In genomic region chr7:106795171-106795876, GRCh38 we compare ENCODE assay signal across 1 cellular context.
TF ChIP-seq lines count a peak whose summit lies in the region.

No MANE protein-coding gene starts in this region.

TF ChIP-seq in WTC11, 78 proteins besides CTCF, POLR2A, EP300 and RAD21 (continued from another document):
- TF ChIP-seq ARID4B (CRISPR knock-in tag; IDR thresholded peaks at IDR 0.05; ENCODE audit: borderline replicate concordance) (no peak), USF2 (CRISPR knock-in tag; IDR thresholded peaks at IDR 0.05) (no peak), MAX (CRISPR knock-in tag; IDR thresholded peaks at IDR 0.05) (no peak), ZNF121 (CRISPR knock-in tag; IDR thresholded peaks at IDR 0.05) (no peak), TEAD1 (CRISPR knock-in tag; IDR thresholded peaks at IDR 0.05) (no peak), ETV6 (CRISPR knock-in tag; IDR thresholded peaks at IDR 0.05) (no peak), ATF1 (CRISPR knock-in tag; IDR thresholded peaks at IDR 0.05) (no peak), CREM (CRISPR knock-in tag; IDR thresholded peaks at IDR 0.05) (no peak), CREB1 (CRISPR knock-in tag; IDR thresholded peaks at IDR 0.05) (no peak)
